23 cellular contexts compared by ENCODE assay signal in genomic region chr7:159063046-159063840, GRCh38.
"Had no signal": no experiment of that assay in that cellular context is flagged by ENCODE, and none has a peak within 500 bp of the region (broad histone marks: within the 10 kb centered on the region; RNA-seq: fewer than 3 reads in every experiment).

No MANE protein-coding gene starts in this region.

- H3K9me3 ChIP-seq: gastrocnemius medialis, heart right ventricle, psoas muscle, right lobe of liver, suprapubic skin, tibial artery had no signal

- H3K27ac ChIP-seq: dorsolateral prefrontal cortex, gastrocnemius medialis, psoas muscle, right lobe of liver, spleen, suprapubic skin had no signal

- H3K4me3 ChIP-seq: dorsolateral prefrontal cortex, gastrocnemius medialis, heart right ventricle, lung, psoas muscle, right lobe of liver, spleen, suprapubic skin had no signal

- H3K4me3 Mint-ChIP-seq: central memory CD8-positive, alpha-beta T cell; naive B cell; nephron had no signal

- H3K27ac Mint-ChIP-seq: nephron had no signal

- H3K9me3 Mint-ChIP-seq: central memory CD8-positive, alpha-beta T cell had no signal

- H3K27me3 Mint-ChIP-seq: central memory CD8-positive, alpha-beta T cell; naive B cell had no signal

- H3K27me3 ChIP-seq: gastrocnemius medialis, right lobe of liver, tibial artery had no signal

- H3K4me1 ChIP-seq: right lobe of liver, suprapubic skin had no signal

- H3K36me3 ChIP-seq: gastrocnemius medialis, heart right ventricle, right lobe of liver, spleen, suprapubic skin, tibial artery had no signal

- H3K36me3 Mint-ChIP-seq: naive B cell had no signal

- DNase-seq: cortex of kidney; dorsolateral prefrontal cortex; effector CD8-positive, alpha-beta T cell; gastrocnemius medialis; hypothalamus; mesenchymal stem cell; naive B cell; occipital lobe; psoas muscle; retina; right lobe of liver; spleen; stimulated activated CD4-positive, alpha-beta T cell treated with anti-CD3 and anti-CD28 coated beads, Interleukin-15, amount 100 ng/mL, for 24 hours; stimulated activated CD4-positive, alpha-beta T cell treated with anti-CD3 and anti-CD28 coated beads, Interleukin-1b, Interleukin-23, amount 100 ng/mL, for 48 hours; stimulated activated CD4-positive, alpha-beta T cell treated with anti-CD3 and anti-CD28 coated beads, Interleukin-4, amount 100 ng/mL, for 4 hours; stimulated activated naive CD4-positive, alpha-beta T cell; tibial artery had no signal

- H3K4me1 Mint-ChIP-seq: central memory CD8-positive, alpha-beta T cell; naive B cell had no signal

- ATAC-seq: gastrocnemius medialis, left lobe of liver, psoas muscle, right lobe of liver had no signal
